Comparison of ENCODE assay signal across 15 cellular contexts in genomic region chr16:73140944-73141343, GRCh38.
DNase-seq lines count a peak whose midpoint lies in the region; ATAC-seq and TF ChIP-seq lines count a peak whose summit lies in the region.
"Had no signal": no experiment of that assay in that cellular context is flagged by ENCODE, and none has a peak within 500 bp of the region (broad histone marks: within the 10 kb centered on the region; RNA-seq: fewer than 3 reads in every experiment).

No MANE protein-coding gene starts in this region.

- H2BK12ac ChIP-seq in trophoblast cell (ENCODE audit: low read length): no peak overlapping the region

- TF ChIP-seq CTCF in astrocyte of the spinal cord (IDR thresholded peaks at IDR 0.05; ENCODE audit: low read depth, low read length): no peak

- no peaks in the 10 kb centered on the region for H3K36me3 ChIP-seq in trophoblast cell (ENCODE audit: control insufficient read depth in 1 of 2, insufficient read depth in 2 of 2, low read length in 2 of 2)

- H3K4me3 Mint-ChIP-seq in effector memory CD8-positive, alpha-beta T cell: no peak overlapping the region
- H3K4me3 Mint-ChIP-seq: B cell; CD4-positive, CD25-positive, alpha-beta regulatory T cell; GM23338 had no signal

- H3K4me3 ChIP-seq in astrocyte of the spinal cord (ENCODE audit: low read depth, low read length) (no peak overlapping the region), trophoblast cell (ENCODE audit: low read depth, low read length) (no peak overlapping the region)
- H3K4me3 ChIP-seq: GM23338 had no signal

- no peak overlapping the region for H2BK120ac ChIP-seq in trophoblast cell (ENCODE audit: insufficient read depth, low read length, poor library complexity)

- H3K79me1 ChIP-seq in trophoblast cell (ENCODE audit: low read length): no peaks in the 10 kb centered on the region

- no peak overlapping the region for H3K9ac ChIP-seq in trophoblast cell (ENCODE audit: low read length)

- H3K9me3 ChIP-seq in trophoblast cell (ENCODE audit: insufficient read depth, low read depth, low read length): no peaks in the 10 kb centered on the region
- H3K9me3 ChIP-seq: Caco-2 had no signal

- WGBS in trophoblast cell (ENCODE audit: extremely low coverage, insufficient coverage, insufficient read length): no CpG with 5 or more reads among the region's 4 CpGs

- no peaks in the 10 kb centered on the region for H3K27me3 Mint-ChIP-seq in effector memory CD8-positive, alpha-beta T cell
- H3K27me3 Mint-ChIP-seq: CD4-positive, CD25-positive, alpha-beta regulatory T cell had no signal

- no peak for ATAC-seq in effector memory CD8-positive, alpha-beta T cell (replicated peaks)
- ATAC-seq in GM21529 (IDR thresholded peaks at IDR 0.05; ENCODE audit: unreplicated experiment): no peak
- ATAC-seq: GM23338 had no signal

- H3K14ac ChIP-seq in trophoblast cell (ENCODE audit: low read length): no peak overlapping the region

- H3K4me2 ChIP-seq in trophoblast cell (ENCODE audit: low read length): no peak overlapping the region
- H3K4me2 ChIP-seq: GM23338 had no signal

- H3K9me3 Mint-ChIP-seq in effector memory CD8-positive, alpha-beta T cell: peaks cover 7 to 9% of the 10 kb centered on the region in 2 donors
- H3K9me3 Mint-ChIP-seq: GM23338 had no signal

- H3K4ac ChIP-seq in trophoblast cell (ENCODE audit: low read depth, low read length): no peak overlapping the region

- DNase-seq in NCI-H82 (lab: John Stamatoyannopoulos, UW) (peak; percentile 4), NCI-H82 treated with DMSO at 0.1 percent for 48 hours (lab: John Stamatoyannopoulos, UW; ENCODE audit: unreplicated experiment) (no peak), astrocyte of the spinal cord (ENCODE audit: low read depth, low spot score) (peak; percentile 17), trophoblast cell (peak; percentile 45 to 91), NCI-H345 (lab: John Stamatoyannopoulos, UW) (no peak)
- DNase-seq in effector memory CD8-positive, alpha-beta T cell: no peak
- DNase-seq: 8988T; C1 segment of cervical spinal cord; Caco-2; CD4-positive, CD25-positive, alpha-beta regulatory T cell; GDM1; HCEC 1CT had no signal

- H3K27me3 ChIP-seq in trophoblast cell (ENCODE audit: insufficient read depth, low read length): no peaks in the 10 kb centered on the region

- no peak overlapping the region for H4K12ac ChIP-seq in trophoblast cell (ENCODE audit: low read depth, low read length)

- no peak overlapping the region for H3K27ac ChIP-seq in trophoblast cell (ENCODE audit: low read depth, low read length)

- no peak overlapping the region for H2AFZ ChIP-seq in trophoblast cell (ENCODE audit: insufficient read depth, low read length, poor library complexity)
- H2AFZ ChIP-seq: GM23338 had no signal

- in situ Hi-C loops in astrocyte of the spinal cord (cut with HindIII; ENCODE audit: low sequenced_read_pairs): no loop called here

- no peak overlapping the region for H2BK5ac ChIP-seq in trophoblast cell (ENCODE audit: low read depth, low read length, poor library complexity)

- no peaks in the 10 kb centered on the region for H3K36me3 Mint-ChIP-seq in effector memory CD8-positive, alpha-beta T cell (ENCODE audit: insufficient read depth)
- H3K36me3 Mint-ChIP-seq: CD4-positive, CD25-positive, alpha-beta regulatory T cell had no signal

- no peak overlapping the region for H4K91ac ChIP-seq in trophoblast cell (ENCODE audit: low read depth, low read length)

- no peak overlapping the region for H3K18ac ChIP-seq in trophoblast cell (ENCODE audit: low read length)

- H3K23ac ChIP-seq in trophoblast cell (ENCODE audit: low read length): no peak overlapping the region

- H3K79me2 ChIP-seq in trophoblast cell (ENCODE audit: control insufficient read depth, insufficient read depth, low read length, poor library complexity): no peaks in the 10 kb centered on the region

- H2AK5ac ChIP-seq in trophoblast cell (ENCODE audit: low read length): no peak overlapping the region

- H3K4me1 Mint-ChIP-seq in effector memory CD8-positive, alpha-beta T cell (ENCODE audit: low read depth in 2 of 2): no peaks in the 10 kb centered on the region
- H3K4me1 Mint-ChIP-seq: B cell; CD4-positive, CD25-positive, alpha-beta regulatory T cell had no signal

- no peak overlapping the region for H3K27ac Mint-ChIP-seq in effector memory CD8-positive, alpha-beta T cell
- H3K27ac Mint-ChIP-seq: B cell; CD4-positive, CD25-positive, alpha-beta regulatory T cell; GM23338 had no signal

- H3K4me1 ChIP-seq in trophoblast cell (ENCODE audit: control insufficient read depth in 1 of 2, insufficient read depth in 2 of 2, low read length in 2 of 2): peaks cover 2 to 9% of the 10 kb centered on the region in 2 experiments
- H3K4me1 ChIP-seq: Caco-2 had no signal

- no peak overlapping the region for H4K8ac ChIP-seq in trophoblast cell (ENCODE audit: low read depth, low read length)

Comparison
In these comparisons a context has a peak if more than half of its experiments do, and no peak if none do; other contexts are left out.
1. DNase-seq: peak in NCI-H82 (single experiment), astrocyte of the spinal cord (single experiment) and trophoblast cell (2 of 2); none in NCI-H82 treated with DMSO at 0.1 percent for 48 hours (single experiment), effector memory CD8-positive, alpha-beta T cell (0 of 3) and NCI-H345 (single experiment).